ENCODE assay signal across 10 cellular contexts in genomic region chr3:130058716-130059115, GRCh38. TPM values are rescaled to one million over a fixed set of nuclear protein-coding genes. Genes with fewer than 3 reads are reported as not detected.
DNase-seq lines count a peak whose midpoint lies in the region; ATAC-seq, FAIRE-seq and TF ChIP-seq lines count a peak whose summit lies in the region.
"Not testable (repeated sequence)": the region's sequence is repeated elsewhere in the genome, so short reads cannot be mapped to it uniquely, and the experiment has no call there.
"Had no signal": no experiment of that assay in that cellular context is flagged by ENCODE, and none has a peak within 500 bp of the region (broad histone marks: within the 10 kb centered on the region; RNA-seq: fewer than 3 reads in every experiment).

No MANE protein-coding gene starts in this region.

- 24 to 43% methylated on average over 4 to 6 of the region's 6 CpGs for WGBS in GM23248 (ENCODE audit: low coverage in 1 of 2, low lambda C conversion rate in 2 of 2, missing lambda C conversion rate in 2 of 2), 2 experiments
- 48% methylated on average over 4 of the region's 6 CpGs for WGBS in HUES64
- 10 to 17% methylated on average over 1 of the region's 6 CpGs for WGBS in gastroesophageal sphincter (ENCODE audit: low coverage in 1 of 2), 2 donors
- no CpG with 5 or more reads among the region's 6 CpGs for WGBS in mesendoderm (ENCODE audit: extremely low coverage, insufficient coverage, low lambda C conversion rate)
- WGBS in thyroid gland, 2 donors: 0% methylated on average over 1 of the region's 6 CpGs

- DNase-seq in AG10803 (ENCODE audit: low read depth): peak; percentile 31
- DNase-seq in GM23248: peak; percentile 27
- DNase-seq in astrocyte (ENCODE audit: low read depth): peak; percentile 25
- DNase-seq in epithelial cell of prostate (ENCODE audit: low read depth, low spot score): peak; percentile 10
- DNase-seq in mesendoderm: peak; percentile 75
- DNase-seq in thyroid gland: peak; percentile 12 to 14

- H3K27ac ChIP-seq in GM23248 (peak overlapping the region; percentile 48), HUES64 (ENCODE audit: low read depth, low read length) (peak overlapping the region; percentile 10; the same call in 1 of the 2 replicates), gastroesophageal sphincter (peak overlapping the region in 3 of 4 donors; percentile 43 to 78 (median 64)), mesendoderm (ENCODE audit: low read depth, low read length) (peak overlapping the region; percentile 93)
- H3K27ac ChIP-seq in astrocyte (ENCODE audit: low read depth, low read length); epithelial cell of prostate; thyroid gland: not testable (repeated sequence)

- peak overlapping the region; percentile 55 for H3K4ac ChIP-seq in mesendoderm (ENCODE audit: low read depth, low read length)

- H3K79me1 ChIP-seq in mesendoderm (ENCODE audit: low read length): not testable (repeated sequence)

- H3K36me3 Mint-ChIP-seq in astrocyte (ENCODE audit: low read depth, unreplicated experiment): not testable (repeated sequence)

- H3K27ac Mint-ChIP-seq in astrocyte (ENCODE audit: unreplicated experiment): not testable (repeated sequence)

- not testable (repeated sequence) for H3K27me3 Mint-ChIP-seq in astrocyte (ENCODE audit: low read depth, unreplicated experiment)

- not testable (repeated sequence) for H3K36me3 ChIP-seq in GM23248 (ENCODE audit: low read depth); HUES64 (ENCODE audit: insufficient read depth, low read length); astrocyte (ENCODE audit: insufficient read depth, low read length); gastroesophageal sphincter; mesendoderm (ENCODE audit: control insufficient read depth, insufficient read depth, low read length); thyroid gland

- ATAC-seq in gastroesophageal sphincter: not testable (repeated sequence)

- H4K20me1 ChIP-seq in GM23248 (ENCODE audit: insufficient read depth); astrocyte (ENCODE audit: insufficient read depth, low read length): not testable (repeated sequence)

- TF ChIP-seq CTCF in AG10803 (conservative IDR thresholded peaks at IDR 0.05; ENCODE audit: low read length); astrocyte (IDR thresholded peaks at IDR 0.05; ENCODE audit: insufficient read depth, low read depth, low read length); gastroesophageal sphincter (IDR thresholded peaks at IDR 0.05); thyroid gland (IDR thresholded peaks at IDR 0.05): not testable (repeated sequence)

- not testable (repeated sequence) for H2BK120ac ChIP-seq in mesendoderm (ENCODE audit: low read depth, low read length)

- H2AK5ac ChIP-seq in mesendoderm (ENCODE audit: low read length): not testable (repeated sequence)

- in situ Hi-C loops in GM23248 (cut with MboI): not testable (repeated sequence)

- peak overlapping the region; percentile 56; the same call in 1 of the 2 replicates for H2AFZ ChIP-seq in GM23248
- H2AFZ ChIP-seq in astrocyte (ENCODE audit: low read depth, low read length): not testable (repeated sequence)

- FAIRE-seq in astrocyte (lab: Jason Lieb, UNC): not testable (repeated sequence)

- H2BK15ac ChIP-seq in mesendoderm (replicated peaks; ENCODE audit: low read depth): not testable (repeated sequence)

- not testable (repeated sequence) for H3K9ac ChIP-seq in GM23248; HUES64 (ENCODE audit: low read depth, low read length); astrocyte (ENCODE audit: low read length)
- H3K9ac ChIP-seq in mesendoderm (ENCODE audit: low read length): peak overlapping the region; percentile 21

- not testable (repeated sequence) for H3K9me2 ChIP-seq in GM23248 (ENCODE audit: insufficient read depth)

- peak overlapping the region; percentile 41 for H2BK5ac ChIP-seq in mesendoderm (ENCODE audit: low read length)

- H3K4me3 ChIP-seq in AG10803 (ENCODE audit: low read length); GM23248; HUES64 (ENCODE audit: low read length); astrocyte (ENCODE audit: insufficient read depth, low read depth, low read length); gastroesophageal sphincter; mesendoderm (ENCODE audit: low read length); thyroid gland (replicated peaks in 1 of 3): not testable (repeated sequence)

- H4K5ac ChIP-seq in mesendoderm (ENCODE audit: low read length): not testable (repeated sequence)

- H3F3A ChIP-seq in GM23248 (ENCODE audit: insufficient read depth): not testable (repeated sequence)

- H3K23ac ChIP-seq in mesendoderm (ENCODE audit: low read length): not testable (repeated sequence)

- not testable (repeated sequence) for TF ChIP-seq POLR2A in gastroesophageal sphincter (IDR thresholded peaks at IDR 0.05); thyroid gland (IDR thresholded peaks at IDR 0.05)

- H4K8ac ChIP-seq in mesendoderm (ENCODE audit: low read depth, low read length): not testable (repeated sequence)

- H3K27me3 ChIP-seq in GM23248 (replicated peaks; ENCODE audit: insufficient read depth); HUES64 (ENCODE audit: insufficient read depth, low read length); astrocyte (ENCODE audit: insufficient read depth, low read length); gastroesophageal sphincter; mesendoderm (ENCODE audit: insufficient read depth, low read length, poor library complexity); thyroid gland: not testable (repeated sequence)

- intact Hi-C loops in thyroid gland (cut with DNase I): not testable (repeated sequence)

- not testable (repeated sequence) for H3K4me3 Mint-ChIP-seq in astrocyte (ENCODE audit: unreplicated experiment)

- not testable (repeated sequence) for H3K4me1 ChIP-seq in GM23248 (ENCODE audit: insufficient read depth); HUES64 (ENCODE audit: insufficient read depth, low read length); astrocyte (ENCODE audit: insufficient read depth, low read length); gastroesophageal sphincter; mesendoderm (ENCODE audit: control insufficient read depth, low read depth, low read length); thyroid gland

- H3K9me3 Mint-ChIP-seq in astrocyte (ENCODE audit: unreplicated experiment): not testable (repeated sequence)

- H3K56ac ChIP-seq in mesendoderm (ENCODE audit: low read length): peak overlapping the region; percentile 70

- H3K79me2 ChIP-seq in GM23248 (ENCODE audit: insufficient read depth); astrocyte (ENCODE audit: insufficient read depth, low read length); mesendoderm (ENCODE audit: control insufficient read depth, insufficient read depth, low read length): not testable (repeated sequence)

- not testable (repeated sequence) for TF ChIP-seq EP300 in gastroesophageal sphincter (IDR thresholded peaks at IDR 0.05)

- not testable (repeated sequence) for H3K9me3 ChIP-seq in GM23248 (ENCODE audit: low read depth); HUES64 (ENCODE audit: insufficient read depth, low read depth, low read length); astrocyte (ENCODE audit: insufficient read depth, low read depth, low read length); gastroesophageal sphincter; thyroid gland

- H3K18ac ChIP-seq in mesendoderm (ENCODE audit: low read length): peak overlapping the region; percentile 90

- peaks cover 10% of the 10 kb centered on the region for H3K4me1 Mint-ChIP-seq in astrocyte (ENCODE audit: low read depth, unreplicated experiment)

- H3K4me2 ChIP-seq in GM23248 (ENCODE audit: unreplicated experiment); astrocyte (ENCODE audit: low read length); mesendoderm (ENCODE audit: low read length): not testable (repeated sequence)

RNA-seq across cellular contexts. Expression of gene ALG1L2, which starts 22.9 kb away (rescaled TPM):
- not detected in 2 replicates for total RNA-seq in GM23248 (2014; rRNA removed; shearing (Covaris generic))
- polyA plus RNA-seq in GM23248 (2016; fragmentation: Nextera tagmentation; extraction: Ambion mirVana): 0.49 and 0.63 TPM in 2 replicates
- 0.40 TPM for polyA plus RNA-seq in HUES64 (2013, experiment 1 of 2)
- polyA plus RNA-seq in HUES64 (2013, experiment 2 of 2): not detected
- total RNA-seq in astrocyte: 0.41 and 0.94 TPM in 2 replicates
- not detected for total RNA-seq in gastroesophageal sphincter
- 0.17 TPM for polyA plus RNA-seq in mesendoderm (2013, experiment 1 of 2)
- polyA plus RNA-seq in mesendoderm (2013, experiment 2 of 2): 0.14 TPM
- total RNA-seq in thyroid gland: 1 to 10 TPM in 2 of 4 donors, not detected in 2; 1.7 TPM
- total RNA-seq: Daoy, MCF 10A had no signal

Comparison
In these comparisons a context has a peak if more than half of its experiments do, and no peak if none do; other contexts are left out.
1. DNase-seq: peak in every context shown above with its lines; median percentile 75 in mesendoderm; 31 in AG10803; 27 in GM23248; 25 in astrocyte; 13 in thyroid gland; 10 in epithelial cell of prostate.